Comparison of ENCODE assay signal across 21 cellular contexts in the genomic region with DNA sequence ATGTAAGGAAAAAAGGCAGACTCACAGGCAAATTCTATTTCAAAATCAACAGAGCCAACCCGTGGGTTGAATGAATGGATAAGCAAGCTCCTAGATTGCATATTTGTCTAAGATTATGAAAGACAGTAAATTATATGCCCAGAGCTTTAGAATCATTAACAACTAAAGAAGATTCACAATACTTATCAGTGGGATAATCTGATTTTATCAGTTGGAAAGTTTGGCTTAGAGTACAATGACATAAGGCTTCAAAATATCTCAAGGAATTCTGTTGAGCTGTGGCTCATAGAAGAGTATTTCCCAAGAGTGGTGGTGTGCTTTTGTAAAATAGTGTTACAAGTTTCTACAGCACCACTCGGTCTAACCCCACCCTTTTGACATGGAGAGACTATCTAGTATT.
"Had no signal": no experiment of that assay in that cellular context is flagged by ENCODE, and none has a peak within 500 bp of the region (broad histone marks: within the 10 kb centered on the region; RNA-seq: fewer than 3 reads in every experiment).

No MANE protein-coding gene starts in this region.

- DNase-seq: hippocampal formation; left colon; left lung; lower lobe of right lung; mammary epithelial cell; mesenchymal stem cell; naive thymus-derived CD8-positive, alpha-beta T cell; nucleus accumbens; pancreas; posterior cingulate gyrus; retina; right cardiac atrium; small intestine; spleen; stimulated activated CD4-positive, alpha-beta T cell treated with anti-CD3 and anti-CD28 coated beads, Interleukin-4, amount 100 ng/mL, for 24 hours; stimulated activated naive CD4-positive, alpha-beta T cell treated with Interleukin-2 at 50 U/mL for 16 hours; stimulated activated naive CD8-positive, alpha-beta T cell treated with anti-CD3 and anti-CD28 coated beads, Interleukin-15, amount 100 ng/mL, for 72 hours; substantia nigra; upper lobe of left lung had no signal

- ATAC-seq: left colon; left lung; lower lobe of right lung; naive thymus-derived CD8-positive, alpha-beta T cell; pancreas; right cardiac atrium; sciatic nerve; stimulated activated memory B cell treated with anti-CD40 and anti-IgM and Interleukin-4, amounts not matched to agents 10 μg/mL and 1 μg/mL and 100 μg/mL, for 72 hours; stimulated activated naive CD8-positive, alpha-beta T cell treated with anti-CD3 and anti-CD28 coated beads, Interleukin-15, amount 100 ng/mL, for 72 hours had no signal
